Comparison of ENCODE assay signal across 23 cellular contexts in the genomic region with DNA sequence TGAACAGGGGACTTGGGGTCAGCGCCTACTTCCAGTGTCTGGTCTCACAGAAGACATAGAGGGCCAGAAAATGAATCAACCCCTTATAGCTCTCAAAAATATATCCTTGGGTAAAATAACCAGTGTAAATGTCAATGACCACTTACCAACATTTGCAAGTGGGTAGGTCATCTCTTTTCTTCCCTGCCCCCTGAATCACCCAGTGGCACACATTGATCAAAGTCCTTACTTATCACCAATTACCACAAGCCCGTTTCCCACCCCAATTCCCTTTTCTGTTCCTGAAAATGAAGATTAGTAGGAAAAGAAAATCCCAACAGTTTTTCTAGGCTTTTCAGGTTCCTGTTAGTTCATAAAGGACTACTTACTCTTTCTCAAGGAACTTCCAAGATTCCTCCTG.
DNase-seq lines count a peak whose midpoint lies in the region; ATAC-seq and TF ChIP-seq lines count a peak whose summit lies in the region.
"Had no signal": no experiment of that assay in that cellular context is flagged by ENCODE, and none has a peak within 500 bp of the region (broad histone marks: within the 10 kb centered on the region; RNA-seq: fewer than 3 reads in every experiment).

No MANE protein-coding gene starts in this region.

- POLR2A ChIA-PET in activated naive CD8-positive, alpha-beta T cell treated with anti-CD3 and anti-CD28 coated beads, Interleukin-2, amount 10 ng/mL, durations not matched to agents 7 days and 5 days (lab: Charles Lee), result interaction anchor here (0.9 to 2.1 kb wide), 3 partner anchors 15 to 72 kb away, joined by 3 to 11 read pairs (median 6); no protein-coding TSS in a partner anchor

- H3K27ac ChIP-seq in mesodermal cell (ENCODE audit: low read depth, low read length, severe bottlenecking) (peak overlapping the region; percentile 74), H9 (ENCODE audit: insufficient read length, low read depth, low read length) (no peak overlapping the region)
- H3K27ac ChIP-seq: KMS-11, SJSA1 had no signal

- H3K36me3 Mint-ChIP-seq in stimulated activated naive CD8-positive, alpha-beta T cell treated with anti-CD3 and anti-CD28 coated beads, Interleukin-15, Interleukin-2, amounts not matched to agents 100 ng/mL and 50 ng/mL, for 24 hours (ENCODE audit: low read depth), result peaks cover 8% of the 10 kb centered on the region
- no peaks in the 10 kb centered on the region for H3K36me3 Mint-ChIP-seq in activated naive CD8-positive, alpha-beta T cell treated with anti-CD3 and anti-CD28 coated beads, Interleukin-2, amount 10 ng/mL, durations not matched to agents 7 days and 5 days
- peaks cover 0 to 8% (median 0%) of the 10 kb centered on the region in 3 experiments; a peak in 1 of 7 replicates for H3K36me3 Mint-ChIP-seq in H9 (ENCODE audit: insufficient read depth in 1 of 3, low read depth in 3 of 3)

- H3K4me3 Mint-ChIP-seq in stimulated activated naive CD8-positive, alpha-beta T cell treated with anti-CD3 and anti-CD28 coated beads, Interleukin-15, Interleukin-2, amounts not matched to agents 100 ng/mL and 50 ng/mL, for 24 hours, result no peak overlapping the region
- peak overlapping the region; percentile 55 for H3K4me3 Mint-ChIP-seq in activated naive CD8-positive, alpha-beta T cell treated with anti-CD3 and anti-CD28 coated beads, Interleukin-2, amount 10 ng/mL, durations not matched to agents 7 days and 5 days
- H3K4me3 Mint-ChIP-seq in H9, result no peak overlapping the region
- H3K4me3 Mint-ChIP-seq: activated T-cell treated with anti-CD3 and anti-CD28 coated beads, Interleukin-2, amount 50 U/mL, for 4 hours; WTC11 had no signal

- H3K9me3 Mint-ChIP-seq in stimulated activated naive CD8-positive, alpha-beta T cell treated with anti-CD3 and anti-CD28 coated beads, Interleukin-15, Interleukin-2, amounts not matched to agents 100 ng/mL and 50 ng/mL, for 24 hours, result no peaks in the 10 kb centered on the region
- no peaks in the 10 kb centered on the region for H3K9me3 Mint-ChIP-seq in activated naive CD8-positive, alpha-beta T cell treated with anti-CD3 and anti-CD28 coated beads, Interleukin-2, amount 10 ng/mL, durations not matched to agents 7 days and 5 days
- no peaks in the 10 kb centered on the region for H3K9me3 Mint-ChIP-seq in H9
- H3K9me3 Mint-ChIP-seq: activated naive CD4-positive, alpha-beta T cell treated with anti-CD3 and anti-CD28 coated beads, Interleukin-2, amount 50 U/mL, for 72 hours; activated T-cell treated with anti-CD3 and anti-CD28 coated beads, Interleukin-2, amount 50 U/mL, for 4 hours; WTC11 had no signal

- no peak for ATAC-seq in stimulated activated naive CD8-positive, alpha-beta T cell treated with anti-CD3 and anti-CD28 coated beads, Interleukin-15, Interleukin-2, amounts not matched to agents 100 U/mL and 50 U/mL, for 24 hours
- no peak for ATAC-seq in activated naive CD8-positive, alpha-beta T cell treated with anti-CD3 and anti-CD28 coated beads, Interleukin-2, amount 10 ng/mL, durations not matched to agents 7 days and 5 days (ENCODE audit: low read depth)
- ATAC-seq in GM21381 (IDR thresholded peaks at IDR 0.05; ENCODE audit: unreplicated experiment) (no peak), GM19328 (IDR thresholded peaks at IDR 0.05; ENCODE audit: unreplicated experiment) (no peak)
- ATAC-seq: PC-3, WTC11 had no signal

- H3K4me1 Mint-ChIP-seq in stimulated activated naive CD8-positive, alpha-beta T cell treated with anti-CD3 and anti-CD28 coated beads, Interleukin-15, Interleukin-2, amounts not matched to agents 100 ng/mL and 50 ng/mL, for 24 hours (ENCODE audit: low read depth), result peaks cover 67% of the 10 kb centered on the region
- peaks cover 48% of the 10 kb centered on the region for H3K4me1 Mint-ChIP-seq in activated naive CD8-positive, alpha-beta T cell treated with anti-CD3 and anti-CD28 coated beads, Interleukin-2, amount 10 ng/mL, durations not matched to agents 7 days and 5 days
- H3K4me1 Mint-ChIP-seq in H9, result peaks cover 30 to 39% of the 10 kb centered on the region in 2 experiments

- peak overlapping the region; percentile 84 for H3K27ac Mint-ChIP-seq in stimulated activated naive CD8-positive, alpha-beta T cell treated with anti-CD3 and anti-CD28 coated beads, Interleukin-15, Interleukin-2, amounts not matched to agents 100 ng/mL and 50 ng/mL, for 24 hours
- peak overlapping the region; percentile 80 for H3K27ac Mint-ChIP-seq in activated naive CD8-positive, alpha-beta T cell treated with anti-CD3 and anti-CD28 coated beads, Interleukin-2, amount 10 ng/mL, durations not matched to agents 7 days and 5 days
- no peak overlapping the region for H3K27ac Mint-ChIP-seq in H9
- H3K27ac Mint-ChIP-seq: activated naive CD4-positive, alpha-beta T cell treated with anti-CD3 and anti-CD28 coated beads, Interleukin-2, amount 50 U/mL, for 72 hours; WTC11 had no signal

- H3K36me3 ChIP-seq in mesodermal cell (ENCODE audit: control insufficient read depth, insufficient read depth, low read length), result no peaks in the 10 kb centered on the region
- H3K36me3 ChIP-seq: SJSA1 had no signal

- no peaks in the 10 kb centered on the region for H4K20me1 ChIP-seq in H9 (ENCODE audit: control insufficient read depth, insufficient read depth, insufficient read length)

- H3K4me1 ChIP-seq in mesodermal cell (ENCODE audit: control insufficient read depth, insufficient read depth, low read length, poor library complexity, severe bottlenecking), result peaks cover 52% of the 10 kb centered on the region
- peaks cover 3% of the 10 kb centered on the region; the same call in 1 of the 2 replicates for H3K4me1 ChIP-seq in H9 (ENCODE audit: insufficient read depth, low read length)

- H2AK5ac ChIP-seq in H9 (ENCODE audit: insufficient read length, low read length), result no peak overlapping the region

- H3K18ac ChIP-seq in H9 (ENCODE audit: insufficient read length, low read depth, low read length), result no peak overlapping the region

- H3K79me2 ChIP-seq in H9 (ENCODE audit: insufficient read depth, low read length), result no peaks in the 10 kb centered on the region

- no peak overlapping the region for H3K23ac ChIP-seq in H9 (ENCODE audit: insufficient read length, low read depth, low read length)

- no peak overlapping the region for H3K14ac ChIP-seq in H9 (ENCODE audit: insufficient read depth, low read length)

- H3K9ac ChIP-seq in H9 (ENCODE audit: extremely low read depth, insufficient read length, low read length), result no peak overlapping the region
- H3K9ac ChIP-seq: KMS-11 had no signal

- H3K27me3 Mint-ChIP-seq in stimulated activated naive CD8-positive, alpha-beta T cell treated with anti-CD3 and anti-CD28 coated beads, Interleukin-15, Interleukin-2, amounts not matched to agents 100 ng/mL and 50 ng/mL, for 24 hours, result no peaks in the 10 kb centered on the region
- no peaks in the 10 kb centered on the region for H3K27me3 Mint-ChIP-seq in activated naive CD8-positive, alpha-beta T cell treated with anti-CD3 and anti-CD28 coated beads, Interleukin-2, amount 10 ng/mL, durations not matched to agents 7 days and 5 days
- no peaks in the 10 kb centered on the region; the same call in none of the 2 replicates for H3K27me3 Mint-ChIP-seq in H9 (ENCODE audit: low read depth)

- no peak overlapping the region for H4K8ac ChIP-seq in H9 (replicated peaks; ENCODE audit: insufficient read length, low read depth, low read length)

- 100% methylated on average over 1 of the region's 2 CpGs; no CpG with 5 or more reads in 1 of the 2 experiments for WGBS in mesodermal cell (ENCODE audit: insufficient coverage in 2 of 2), 2 experiments
- no CpG with 5 or more reads among the region's 2 CpGs for WGBS in H9 (ENCODE audit: extremely low coverage, insufficient read length, low lambda C conversion rate)

- no peak overlapping the region for H2BK120ac ChIP-seq in H9 (ENCODE audit: low read depth, low read length, poor library complexity, severe bottlenecking)

- no peak overlapping the region for H3K56ac ChIP-seq in H9 (ENCODE audit: insufficient read length, low read depth, low read length)

- no peak overlapping the region for H4K5ac ChIP-seq in H9 (ENCODE audit: insufficient read length, low read depth, low read length)

- H3K79me1 ChIP-seq in H9 (ENCODE audit: insufficient read depth, low read depth, low read length, poor library complexity, severe bottlenecking), result no peaks in the 10 kb centered on the region

- H4K91ac ChIP-seq in H9 (ENCODE audit: insufficient read length, low read depth, low read length), result no peak overlapping the region

- H3K4me3 ChIP-seq in mesodermal cell (ENCODE audit: extremely low read depth, insufficient read depth, low read length, poor library complexity, severe bottlenecking), result no peak overlapping the region
- H3K4me3 ChIP-seq: SJSA1 had no signal

- no peaks in the 10 kb centered on the region for H3K23me2 ChIP-seq in H9 (ENCODE audit: insufficient read length, low read depth, low read length, poor library complexity, severe bottlenecking)

- H2BK12ac ChIP-seq in H9 (ENCODE audit: insufficient read length, low read depth, low read length), result no peak overlapping the region

- no peak overlapping the region for H2BK15ac ChIP-seq in H9 (ENCODE audit: low read depth, low read length)

- no peak overlapping the region for H2BK5ac ChIP-seq in H9 (ENCODE audit: insufficient read length, low read length)

- H3K4ac ChIP-seq in H9 (ENCODE audit: low read depth, low read length), result no peak overlapping the region

- H3T11ph ChIP-seq in H9 (ENCODE audit: low read length), result no peak overlapping the region

- H3K27me3 ChIP-seq in H9 (ENCODE audit: insufficient read depth, low read length), result no peaks in the 10 kb centered on the region
- H3K27me3 ChIP-seq: SJSA1 had no signal

- H2AFZ ChIP-seq in H9 (ENCODE audit: low read length), result no peak overlapping the region

- no peak for TF ChIP-seq CTCF in H9 (conservative IDR thresholded peaks at IDR 0.05)

- DNase-seq in stimulated activated naive CD8-positive, alpha-beta T cell treated with anti-CD3 and anti-CD28 coated beads, Interleukin-15, Interleukin-2, amounts not matched to agents 100 U/mL and 50 U/mL, for 24 hours, result no peak
- no peak for DNase-seq in activated naive CD8-positive, alpha-beta T cell treated with anti-CD3 and anti-CD28 coated beads, Interleukin-2, amount 10 ng/mL, durations not matched to agents 7 days and 5 days
- DNase-seq in HuH-7 (ENCODE audit: low spot score) (no peak), H9 (no peak)
- DNase-seq: activated CD4-positive, alpha-beta T cell treated with anti-CD3 and anti-CD28 coated beads, Interleukin-2, amount 50 U/mL, for 48 hours; activated T-cell treated with anti-CD3 and anti-CD28 coated beads, Interleukin-2, amount 50 U/mL, for 4 hours; cortex of kidney; DMS 273 treated with DMSO at 0.1 percent for 48 hours; GDM1; NCI-H1092; NCI-H2029 treated with DMSO at 0.1 percent for 48 hours; NCI-H446; nucleus accumbens; PC-3; stimulated activated CD4-positive, alpha-beta T cell treated with anti-CD3 and anti-CD28 coated beads, Interleukin-12 subunit alpha, Interleukin-12 subunit beta, amount 100 ng/mL, for 4 hours had no signal

- H2BK20ac ChIP-seq in H9 (ENCODE audit: low read depth, low read length, poor library complexity, severe bottlenecking), result no peak overlapping the region

- H3K4me2 ChIP-seq in H9 (ENCODE audit: insufficient read depth, insufficient read length, low read length), result no peak overlapping the region
- H3K4me2 ChIP-seq: KMS-11 had no signal

- H3K9me3 ChIP-seq in mesodermal cell (ENCODE audit: control insufficient read depth, low read length) (no peaks in the 10 kb centered on the region), H9 (ENCODE audit: control insufficient read depth, low read depth, low read length) (no peaks in the 10 kb centered on the region)
- H3K9me3 ChIP-seq: SJSA1 had no signal

Comparison
In these comparisons a context has a peak if more than half of its experiments do, and no peak if none do; other contexts are left out.
1. H3K27ac Mint-ChIP-seq: peak in stimulated activated naive CD8-positive, alpha-beta T cell treated with anti-CD3 and anti-CD28 coated beads, Interleukin-15, Interleukin-2, amounts not matched to agents 100 ng/mL and 50 ng/mL, for 24 hours (single experiment) and activated naive CD8-positive, alpha-beta T cell treated with anti-CD3 and anti-CD28 coated beads, Interleukin-2, amount 10 ng/mL, durations not matched to agents 7 days and 5 days (single experiment); none in H9 (0 of 3).